ENCODE assay signal across 26 cellular contexts in the genomic region with DNA sequence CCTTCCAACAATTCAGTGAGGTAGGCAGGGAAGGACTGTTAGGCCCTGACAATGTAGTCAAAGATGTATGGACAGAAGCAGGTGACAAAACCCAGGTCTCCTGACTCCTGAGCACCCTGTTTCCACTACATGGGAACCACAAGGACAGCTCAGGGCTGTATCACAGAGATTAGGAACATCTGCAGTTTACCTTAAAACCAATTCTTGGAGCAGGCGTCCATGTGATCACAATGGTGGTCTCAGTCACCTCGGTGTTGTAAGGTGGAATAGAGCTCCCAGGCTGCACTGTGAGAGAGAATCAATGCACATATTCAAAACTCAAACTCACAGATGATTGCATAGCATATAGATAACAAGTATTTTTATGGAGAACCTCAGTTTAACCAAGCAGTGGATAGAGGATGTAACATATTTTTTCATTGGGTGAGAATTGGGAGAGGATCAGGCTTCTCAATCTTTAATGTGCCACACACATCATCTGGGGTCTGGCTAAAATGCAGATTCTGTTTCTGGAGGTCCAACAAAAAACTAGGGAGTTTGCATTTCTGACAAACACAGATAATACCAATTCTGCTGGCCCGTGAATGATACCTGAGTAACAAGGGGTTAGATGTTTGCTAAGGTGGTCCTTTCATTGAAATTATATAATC. TPM values are rescaled to one million over a fixed set of nuclear protein-coding genes. Genes with fewer than 3 reads are reported as not detected.
"Had no signal": no experiment of that assay in that cellular context is flagged by ENCODE, and none has a peak within 500 bp of the region (broad histone marks: within the 10 kb centered on the region; RNA-seq: fewer than 3 reads in every experiment).

No MANE protein-coding gene starts in this region.

- H3K36me3 ChIP-seq: thyroid gland had no signal

- H3K27me3 ChIP-seq: thyroid gland, upper lobe of right lung had no signal

- H3K4me3 ChIP-seq: thyroid gland, upper lobe of right lung had no signal

- H3K4me1 ChIP-seq: thyroid gland had no signal

- H3K4me3 Mint-ChIP-seq: activated B cell treated with CpG ODN at 0.5 μM for 24 hours; activated CD4-positive, alpha-beta T cell treated with anti-CD3 and anti-CD28 coated beads for 36 hours; activated naive CD8-positive, alpha-beta T cell; activated T-cell treated with anti-CD3 and anti-CD28 coated beads, Interleukin-2, amount 50 U/mL, for 4 hours; naive B cell; stimulated activated naive CD8-positive, alpha-beta T cell treated with anti-CD3 and anti-CD28 coated beads, Interleukin-15, Interleukin-2, amounts not matched to agents 100 ng/mL and 50 ng/mL, for 24 hours; T-helper 17 cell had no signal

- H3K9me3 Mint-ChIP-seq: activated B cell treated with CpG ODN at 0.5 μM for 24 hours; activated T-cell treated with anti-CD3 and anti-CD28 coated beads, Interleukin-2, amount 50 U/mL, for 4 hours; activated T-helper 2 cell treated with anti-CD3 and anti-CD28 coated beads, Interferon-gamma antibody, Interleukin-2, Interleukin-4, amounts not matched to agents 10 μg/mL and 5 μg/mL and 100 μg/mL, durations not matched to agents 14 hours and 24 hours and 36 hours; naive B cell; stimulated activated naive CD8-positive, alpha-beta T cell treated with anti-CD3 and anti-CD28 coated beads, Interleukin-15, Interleukin-2, amounts not matched to agents 100 ng/mL and 50 ng/mL, for 24 hours had no signal

- H3K27ac ChIP-seq: thyroid gland, upper lobe of right lung had no signal

- H3K27me3 Mint-ChIP-seq: activated B cell treated with CpG ODN at 0.5 μM for 24 hours; activated CD4-positive, alpha-beta T cell treated with anti-CD3 and anti-CD28 coated beads for 36 hours had no signal

- H3K36me3 Mint-ChIP-seq: activated naive CD8-positive, alpha-beta T cell; naive B cell had no signal

- H3K9me3 ChIP-seq: thyroid gland, upper lobe of right lung had no signal

- DNase-seq: activated B cell treated with CpG ODN at 0.5 μM for 24 hours; activated CD4-positive, alpha-beta T cell treated with anti-CD3 and anti-CD28 coated beads for 36 hours; activated CD4-positive, alpha-beta T cell treated with anti-CD3 and anti-CD28 coated beads, Interleukin-2, amount 50 U/mL, for 4 hours; activated CD8-positive, alpha-beta memory T cell treated with anti-CD3 and anti-CD28 coated beads, Interleukin-2, amount 50 U/mL, for 48 hours; activated naive CD4-positive, alpha-beta T cell; activated T-cell treated with anti-CD3 and anti-CD28 coated beads, Interleukin-2, amount 50 U/mL, for 4 hours; amniotic stem cell; cerebellar nuclear complex; cortex of kidney; foreskin melanocyte; glutamatergic neuron; hippocampal formation; kidney glomerular epithelial cell; left ventricle myocardium superior; mammary epithelial cell; naive B cell; occipital lobe; stimulated activated CD4-positive, alpha-beta T cell treated with anti-CD3 and anti-CD28 coated beads, Interleukin-12 subunit alpha, Interleukin-12 subunit beta, amount 100 ng/mL, for 4 hours; substantia nigra; SW 1271; T-helper 17 cell; thyroid gland; upper lobe of right lung had no signal

- H3K27ac Mint-ChIP-seq: activated B cell treated with CpG ODN at 0.5 μM for 24 hours; activated CD4-positive, alpha-beta T cell treated with anti-CD3 and anti-CD28 coated beads for 36 hours; activated naive CD8-positive, alpha-beta T cell; activated T-helper 2 cell treated with anti-CD3 and anti-CD28 coated beads, Interferon-gamma antibody, Interleukin-2, Interleukin-4, amounts not matched to agents 10 μg/mL and 5 μg/mL and 100 μg/mL, durations not matched to agents 14 hours and 24 hours and 36 hours; stimulated activated naive CD8-positive, alpha-beta T cell treated with anti-CD3 and anti-CD28 coated beads, Interleukin-15, Interleukin-2, amounts not matched to agents 100 ng/mL and 50 ng/mL, for 24 hours; T-helper 17 cell had no signal

- H3K4me1 Mint-ChIP-seq: activated B cell treated with CpG ODN at 0.5 μM for 24 hours; activated CD4-positive, alpha-beta T cell treated with anti-CD3 and anti-CD28 coated beads for 36 hours; naive B cell had no signal

RNA-seq across cellular contexts. Expression of a gene that starts 36.7 kb away (rescaled TPM):
- total RNA-seq: activated B cell treated with CpG ODN at 0.5 μM for 24 hours had no signal
